ENCODE assay signal across 27 cellular contexts in genomic region chr9:5184776-5185175, GRCh38. TPM values are rescaled to one million over a fixed set of nuclear protein-coding genes. Genes with fewer than 3 reads are reported as not detected.
"Had no signal": no experiment of that assay in that cellular context is flagged by ENCODE, and none has a peak within 500 bp of the region (broad histone marks: within the 10 kb centered on the region; RNA-seq: fewer than 3 reads in every experiment).

No MANE protein-coding gene starts in this region.

- ATAC-seq: HepG2, Panc1, PC-3, Right ventricle myocardium inferior had no signal

- H3K4me3 ChIP-seq: SJCRH30, SK-N-MC had no signal

- H3K9me3 ChIP-seq: SJCRH30 had no signal

- DNase-seq: IMR-90, Karpas-422, KG1, MM.1S, NCI-H1092 treated with DMSO at 0.1 percent for 48 hours, NCI-H1436, NCI-H187, NCI-H2029, NCI-H2081 treated with DMSO at 0.1 percent for 48 hours, NCI-H2171, NCI-H226, NCI-H446, NCI-H510A, NCI-H526, NCI-H82, PC-3, SHP77 treated with DMSO at 0.1 percent for 48 hours, SJCRH30 had no signal

- H3K27ac ChIP-seq: RWPE1, SJCRH30, SK-N-MC had no signal

- H3K27me3 ChIP-seq: SJCRH30 had no signal

- H3K4me1 ChIP-seq: SJCRH30 had no signal

- H3K36me3 ChIP-seq: SJCRH30 had no signal

RNA-seq across cellular contexts. Expression of gene INSL6, which starts 0.7 kb away (rescaled TPM):
- total RNA-seq: HepG2; HT1080; IMR-90; M059J; OCI-LY7; PC-3; Right ventricle myocardium inferior; SJCRH30; T-helper 1 cell treated with Interleukin-12 subunit alpha and Interleukin-12 subunit beta and Interleukin-4 antibody, amounts not matched to agents 30 ng/mL and 1 ng/mL, for 36 hours had no signal
- polyA plus RNA-seq: HepG2, IMR-90 had no signal

RNA-seq across cellular contexts. Expression of gene INSL4, which starts 46.4 kb away (rescaled TPM):
- total RNA-seq: HepG2; IMR-90; M059J; OCI-LY7; PC-3; Right ventricle myocardium inferior; SJCRH30; T-helper 1 cell treated with Interleukin-12 subunit alpha and Interleukin-12 subunit beta and Interleukin-4 antibody, amounts not matched to agents 30 ng/mL and 1 ng/mL, for 36 hours had no signal
- polyA plus RNA-seq: HepG2 had no signal
